8 cellular contexts compared by ENCODE assay signal in the genomic region with DNA sequence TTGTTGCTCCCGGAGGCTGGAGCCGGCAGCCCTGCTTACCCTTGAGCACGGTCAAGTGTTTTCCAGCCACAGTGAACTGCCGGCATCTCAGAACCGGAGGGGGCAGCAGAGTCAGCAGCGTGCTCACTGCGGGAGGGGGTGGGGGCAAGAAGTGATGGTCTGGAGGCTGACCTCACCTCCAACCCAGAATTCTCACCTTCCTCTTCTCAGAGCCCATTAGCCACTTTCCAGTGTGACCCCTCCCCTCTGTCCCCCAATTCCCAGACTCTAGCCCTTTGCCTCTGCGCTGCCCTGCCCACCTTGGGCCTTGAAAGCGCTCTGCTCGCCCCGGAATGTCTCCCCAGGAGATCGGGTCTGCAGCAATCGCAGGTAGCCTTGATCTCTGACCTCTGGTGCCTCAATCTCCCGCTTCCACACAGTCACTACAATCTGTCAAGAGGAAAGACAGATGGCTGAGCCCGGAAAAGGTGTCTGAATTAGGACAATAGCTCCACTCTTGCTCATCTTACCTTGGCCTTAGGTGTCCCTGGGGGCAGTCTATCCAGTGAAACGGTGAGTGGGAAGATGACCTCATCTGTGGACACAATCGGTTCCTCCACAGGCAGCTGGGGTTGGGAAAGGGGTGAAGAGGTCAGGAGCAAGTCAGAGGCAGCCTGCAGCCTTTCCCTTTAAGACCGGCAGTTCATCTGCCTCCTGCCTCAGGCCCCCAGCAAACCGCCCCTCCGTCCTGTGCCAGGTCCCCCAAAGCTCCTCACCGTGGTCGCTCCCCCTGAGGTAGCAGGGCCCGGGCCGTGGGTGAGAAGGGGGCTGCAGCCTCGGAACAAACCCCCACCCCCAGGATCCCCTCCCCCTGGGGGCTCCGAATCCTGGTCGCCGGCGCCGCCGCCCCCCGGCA. TPM values are rescaled to one million over a fixed set of nuclear protein-coding genes. Genes with fewer than 3 reads are reported as not detected.
DNase-seq lines count a peak whose midpoint lies in the region; ATAC-seq and TF ChIP-seq lines count a peak whose summit lies in the region.

No MANE protein-coding gene starts in this region.

- in situ Hi-C loops in HAP-1 (cut with MboI; ENCODE audit: low sequenced_read_pairs), result no loop called here

- H3K4me1 Mint-ChIP-seq in T-helper 17 cell (peaks cover 22% of the 10 kb centered on the region), nephron progenitor cell (peaks cover 48% of the 10 kb centered on the region)

- no peak for ATAC-seq in T-helper 17 cell
- ATAC-seq in HG03432 (IDR thresholded peaks at IDR 0.05; ENCODE audit: unreplicated experiment), result no peak

- H3K36me3 Mint-ChIP-seq in T-helper 17 cell (ENCODE audit: low read depth) (peaks cover under 1% of the 10 kb centered on the region), nephron progenitor cell (ENCODE audit: low read depth) (peaks cover 17% of the 10 kb centered on the region)

- H3K4me3 Mint-ChIP-seq in T-helper 17 cell (peak overlapping the region; percentile 90), nephron progenitor cell (peak overlapping the region; percentile 86)

- H3K36me3 ChIP-seq in HAP-1 (replicated peaks), result peaks cover 36% of the 10 kb centered on the region

- no peaks in the 10 kb centered on the region for H3K9me3 ChIP-seq in HAP-1
- no peaks in the 10 kb centered on the region for H3K9me3 ChIP-seq in T-helper 17 cell (ENCODE audit: control insufficient read depth, low read length, poor library complexity, severe bottlenecking)

- no peaks in the 10 kb centered on the region for H3K9me3 Mint-ChIP-seq in nephron progenitor cell

- H3K27ac Mint-ChIP-seq in T-helper 17 cell, result peak overlapping the region; percentile 83
- peak overlapping the region; percentile 96 for H3K27ac Mint-ChIP-seq in nephron progenitor cell

- TF ChIP-seq CTCF in fibroblast of mammary gland (conservative IDR thresholded peaks at IDR 0.05; ENCODE audit: control insufficient read depth, insufficient read depth, low read depth, low read length), result peak; percentile 27
- no peak for TF ChIP-seq CTCF in nephron progenitor cell (IDR thresholded peaks at IDR 0.05)

- H3K27me3 Mint-ChIP-seq in T-helper 17 cell (no peaks in the 10 kb centered on the region), nephron progenitor cell (ENCODE audit: low read depth, poor library complexity) (peaks cover 7% of the 10 kb centered on the region)

- H3K27me3 ChIP-seq in HAP-1 (ENCODE audit: low read depth), result no peaks in the 10 kb centered on the region

- peaks cover 5% of the 10 kb centered on the region; the same call in 1 of the 2 replicates for H3K4me1 ChIP-seq in HAP-1

- DNase-seq in AG20443 (ENCODE audit: low spot score) (peak; percentile 67), HAP-1 (ENCODE audit: low spot score in 2 of 2) (peak in 1 of 2 experiments; percentile 60), T-helper 17 cell (no peak), fibroblast of mammary gland (ENCODE audit: low read depth) (peak; percentile 82), nephron progenitor cell (no peak), NCI-H2171 treated with DMSO at 0.1 percent for 48 hours (lab: John Stamatoyannopoulos, UW) (no peak)
- no peak for DNase-seq in central memory CD4-positive, alpha-beta T cell

- H3K4me3 ChIP-seq in HAP-1 (peak overlapping the region; percentile 72), fibroblast of mammary gland (ENCODE audit: control insufficient read depth, low read depth, low read length) (peak overlapping the region; percentile 57)

RNA-seq across cellular contexts. Expression of a gene that starts 0.9 kb away (rescaled TPM):
- total RNA-seq in T-helper 17 cell, result 10 to 100 TPM; 45.8 to 46.9 TPM

RNA-seq across cellular contexts. Expression of a gene that starts 8.9 kb away (rescaled TPM):
- 100 to 1,000 TPM; 124 to 135 TPM for total RNA-seq in T-helper 17 cell

RNA-seq across cellular contexts. Expression of a gene that starts 10.8 kb away (rescaled TPM):
- 1 to 10 TPM; 5.0 to 6.5 TPM for total RNA-seq in T-helper 17 cell

RNA-seq across cellular contexts. Expression of a gene that starts 19.6 kb away (rescaled TPM):
- total RNA-seq in T-helper 17 cell, result 1 to 10 TPM; 5.0 to 8.5 TPM

RNA-seq across cellular contexts. Expression of a gene that starts 20.1 kb away (rescaled TPM):
- total RNA-seq in T-helper 17 cell, result 1 to 10 TPM; 4.0 to 4.8 TPM

Comparison
In these comparisons a context has a peak if more than half of its experiments do, and no peak if none do; other contexts are left out.
1. DNase-seq: peak in AG20443 (single experiment) and fibroblast of mammary gland (single experiment); none in T-helper 17 cell (0 of 3), nephron progenitor cell (single experiment), central memory CD4-positive, alpha-beta T cell (single experiment) and NCI-H2171 treated with DMSO at 0.1 percent for 48 hours (single experiment).